16 cellular contexts compared by ENCODE assay signal in the genomic region with DNA sequence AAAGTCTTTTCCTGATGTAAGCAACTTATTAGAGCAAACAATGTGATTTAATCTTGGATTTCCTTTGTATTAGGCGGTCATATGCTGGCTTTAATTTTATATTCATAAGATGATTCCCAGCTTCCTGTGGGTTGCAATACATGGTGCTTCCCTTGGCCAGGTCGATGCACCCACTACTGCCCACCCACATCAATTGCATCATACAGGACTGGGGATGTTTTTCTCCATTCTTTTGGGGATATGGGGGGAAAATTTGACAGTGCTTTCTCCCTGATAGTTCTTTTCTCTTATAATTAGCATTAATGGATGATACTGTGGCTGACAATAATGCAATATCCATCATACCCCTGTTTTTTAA.
DNase-seq lines count a peak whose midpoint lies in the region; ATAC-seq and TF ChIP-seq lines count a peak whose summit lies in the region.
"Had no signal": no experiment of that assay in that cellular context is flagged by ENCODE, and none has a peak within 500 bp of the region (broad histone marks: within the 10 kb centered on the region; RNA-seq: fewer than 3 reads in every experiment).

No MANE protein-coding gene starts in this region.

- H4K8ac ChIP-seq in neuronal stem cell (ENCODE audit: low read depth, low read length), result no peak overlapping the region

- no peak overlapping the region for H2BK120ac ChIP-seq in neuronal stem cell (ENCODE audit: low read depth, low read length)

- POLR2A ChIA-PET in OCI-LY7 (lab: Charles Lee), result no interaction called here

- H3K27me3 ChIP-seq in gastrocnemius medialis (no peaks in the 10 kb centered on the region), neuronal stem cell (ENCODE audit: control insufficient read depth in 3 of 3, insufficient read depth in 3 of 3, low read depth in 1 of 3, low read length in 3 of 3) (no peaks in the 10 kb centered on the region), smooth muscle cell (ENCODE audit: low read depth) (no peaks in the 10 kb centered on the region)
- H3K27me3 ChIP-seq: body of pancreas, left lung, Peyer's patch had no signal

- H3K36me3 ChIP-seq in OCI-LY7 (ENCODE audit: insufficient read depth, low read length), result no peaks in the 10 kb centered on the region
- H3K36me3 ChIP-seq in gastrocnemius medialis, result no peaks in the 10 kb centered on the region
- peaks cover 0 to 4% of the 10 kb centered on the region in 2 donors for H3K36me3 ChIP-seq in neuronal stem cell (replicated peaks in 1 of 2; ENCODE audit: control insufficient read depth in 2 of 2, insufficient read depth in 2 of 2, low read length in 2 of 2)
- H3K36me3 ChIP-seq in smooth muscle cell (ENCODE audit: low read depth), result no peaks in the 10 kb centered on the region
- H3K36me3 ChIP-seq: left lung, Peyer's patch, thoracic aorta had no signal

- no peak for ATAC-seq in activated T-cell treated with anti-CD3 and anti-CD28 coated beads, Interleukin-2, amount 50 U/mL, for 72 hours (replicated peaks in 1 of 2)
- no peak for ATAC-seq in central memory CD8-positive, alpha-beta T cell (replicated peaks; ENCODE audit: extremely low read depth, poor library complexity, severe bottlenecking)
- no peak for ATAC-seq in gastrocnemius medialis
- ATAC-seq: body of pancreas, left lung had no signal

- H2BK15ac ChIP-seq in neuronal stem cell (ENCODE audit: low read length), result no peak overlapping the region

- H3K9me3 Mint-ChIP-seq in activated T-cell treated with anti-CD3 and anti-CD28 coated beads, Interleukin-2, amount 50 U/mL, for 72 hours, result no peaks in the 10 kb centered on the region
- no peaks in the 10 kb centered on the region for H3K9me3 Mint-ChIP-seq in central memory CD8-positive, alpha-beta T cell

- in situ Hi-C loops in gastrocnemius medialis (cut with MboI; ENCODE audit: low sequenced_read_pairs in 4 of 4), result loop anchor here in 1 of 4 donors (25.0 kb wide), 1 partner anchor 171 kb away; no protein-coding TSS in a partner anchor

- intact Hi-C loops in OCI-LY7 (cut with micrococcal nuclease; ENCODE audit: unreplicated experiment), result no loop called here
- intact Hi-C loops in gastrocnemius medialis (cut with DNase I; ENCODE audit: low total_unique reads), result loop anchor here (1.0 to 10.0 kb wide), 4 partner anchors 10 to 549 kb away; partner anchors contain the start of gene JARID2

- H4K20me1 ChIP-seq in OCI-LY7 (ENCODE audit: insufficient read depth, low read length), result no peaks in the 10 kb centered on the region
- peaks cover 98% of the 10 kb centered on the region for H4K20me1 ChIP-seq in smooth muscle cell (ENCODE audit: low read depth)

- H3K4me1 Mint-ChIP-seq in activated T-cell treated with anti-CD3 and anti-CD28 coated beads, Interleukin-2, amount 50 U/mL, for 72 hours (ENCODE audit: low read depth), result peaks cover 96% of the 10 kb centered on the region
- peaks cover 87% of the 10 kb centered on the region for H3K4me1 Mint-ChIP-seq in central memory CD8-positive, alpha-beta T cell

- no peak overlapping the region for H3K27ac ChIP-seq in OCI-LY7 (ENCODE audit: low read depth, low read length, poor library complexity, severe bottlenecking)
- H3K27ac ChIP-seq in gastrocnemius medialis, result peak overlapping the region; percentile 83 to 90 (median 90)
- no peak overlapping the region for H3K27ac ChIP-seq in neuronal stem cell (replicated peaks; ENCODE audit: low read length)
- no peak overlapping the region for H3K27ac ChIP-seq in smooth muscle cell (ENCODE audit: low read depth)
- H3K27ac ChIP-seq: body of pancreas, left lung, Peyer's patch, thoracic aorta had no signal

- H3F3A ChIP-seq in smooth muscle cell (ENCODE audit: low read depth), result no peaks in the 10 kb centered on the region

- no peaks in the 10 kb centered on the region for H3K79me2 ChIP-seq in OCI-LY7 (ENCODE audit: insufficient read depth, low read depth, low read length)
- H3K79me2 ChIP-seq in smooth muscle cell (ENCODE audit: low read depth), result peaks cover 34% of the 10 kb centered on the region

- H2AFZ ChIP-seq in OCI-LY7 (ENCODE audit: low read length), result no peak overlapping the region
- no peak overlapping the region for H2AFZ ChIP-seq in neuronal stem cell (ENCODE audit: low read length)
- no peak overlapping the region for H2AFZ ChIP-seq in smooth muscle cell (ENCODE audit: low read depth)

- H3K27me3 Mint-ChIP-seq in activated T-cell treated with anti-CD3 and anti-CD28 coated beads, Interleukin-2, amount 50 U/mL, for 72 hours (ENCODE audit: low read depth), result no peaks in the 10 kb centered on the region
- no peaks in the 10 kb centered on the region for H3K27me3 Mint-ChIP-seq in central memory CD8-positive, alpha-beta T cell

- H3K9ac ChIP-seq in neuronal stem cell (ENCODE audit: low read depth, low read length, poor library complexity), result no peak overlapping the region
- H3K9ac ChIP-seq in smooth muscle cell (ENCODE audit: low read depth), result no peak overlapping the region

- H3K9me3 ChIP-seq in OCI-LY7 (ENCODE audit: low read length), result peaks cover 7% of the 10 kb centered on the region; the same call in 1 of the 2 replicates
- no peaks in the 10 kb centered on the region for H3K9me3 ChIP-seq in gastrocnemius medialis
- H3K9me3 ChIP-seq in neuronal stem cell (replicated peaks in 1 of 2; ENCODE audit: control insufficient read depth in 2 of 2, insufficient read depth in 1 of 2, low read depth in 1 of 2, low read length in 2 of 2), result peaks cover 0 to 5% of the 10 kb centered on the region in 2 donors
- H3K9me3 ChIP-seq in smooth muscle cell (replicated peaks; ENCODE audit: low read depth), result no peaks in the 10 kb centered on the region
- H3K9me3 ChIP-seq: body of pancreas, Peyer's patch, thoracic aorta had no signal

- no peak overlapping the region for H2BK12ac ChIP-seq in neuronal stem cell (ENCODE audit: low read length)

- H3K18ac ChIP-seq in neuronal stem cell (ENCODE audit: low read length), result no peak overlapping the region

- H3K4me3 Mint-ChIP-seq in activated T-cell treated with anti-CD3 and anti-CD28 coated beads, Interleukin-2, amount 50 U/mL, for 72 hours, result peak overlapping the region; percentile 48 to 72
- H3K4me3 Mint-ChIP-seq in central memory CD8-positive, alpha-beta T cell, result peak overlapping the region; percentile 63

- peaks cover 1 to 13% of the 10 kb centered on the region in 2 donors for H3K36me3 Mint-ChIP-seq in activated T-cell treated with anti-CD3 and anti-CD28 coated beads, Interleukin-2, amount 50 U/mL, for 72 hours (ENCODE audit: insufficient read depth in 2 of 2)
- peaks cover 5% of the 10 kb centered on the region for H3K36me3 Mint-ChIP-seq in central memory CD8-positive, alpha-beta T cell (ENCODE audit: insufficient read depth)

- H3K79me1 ChIP-seq in neuronal stem cell (ENCODE audit: low read depth, low read length), result no peaks in the 10 kb centered on the region

- H3K4me2 ChIP-seq in OCI-LY7 (ENCODE audit: low read length) (peak overlapping the region; percentile 56), neuronal stem cell (ENCODE audit: insufficient read depth, low read length, poor library complexity, severe bottlenecking) (no peak overlapping the region), smooth muscle cell (no peak overlapping the region)

- CTCF ChIA-PET in OCI-LY7 (lab: Charles Lee; ENCODE audit: unreplicated experiment), result no interaction called here

- TF ChIP-seq POLR2A in gastrocnemius medialis (IDR thresholded peaks at IDR 0.05), result no peak

- no peak for TF ChIP-seq CTCF in OCI-LY7 (conservative IDR thresholded peaks at IDR 0.05; ENCODE audit: low read length)
- TF ChIP-seq CTCF in gastrocnemius medialis (IDR thresholded peaks at IDR 0.05 in 4 of 5, conservative IDR thresholded peaks at IDR 0.05 in 1 of 5), result no peak
- TF ChIP-seq CTCF in smooth muscle cell (IDR thresholded peaks at IDR 0.05; ENCODE audit: borderline replicate concordance, insufficient read depth, poor library complexity, severe bottlenecking), result no peak

- DNase-seq in activated T-cell treated with anti-CD3 and anti-CD28 coated beads, Interleukin-2, amount 50 U/mL, for 72 hours, result no peak
- DNase-seq in activated T-cell treated with anti-CD3 and anti-CD28 coated beads for 4 hours, result no peak
- no peak for DNase-seq in OCI-LY7 (ENCODE audit: low spot score)
- DNase-seq in central memory CD8-positive, alpha-beta T cell (ENCODE audit: low spot score in 2 of 2), result no peak
- no peak for DNase-seq in gastrocnemius medialis
- no peak for DNase-seq in neuronal stem cell (ENCODE audit: low spot score)
- DNase-seq in smooth muscle cell (lab: John Stamatoyannopoulos, UW; ENCODE audit: unreplicated experiment), result no peak
- DNase-seq in HuH-7 (ENCODE audit: low spot score), result no peak
- DNase-seq: activated CD4-positive, CD25-positive, alpha-beta regulatory T cell; body of pancreas; DMS 273 treated with DMSO at 0.1 percent for 48 hours; effector CD4-positive, alpha-beta T cell; left lung; NCI-H524; Peyer's patch had no signal

- H2AK5ac ChIP-seq in neuronal stem cell (ENCODE audit: low read depth, low read length), result no peak overlapping the region

- H4K91ac ChIP-seq in neuronal stem cell (ENCODE audit: low read depth, low read length, poor library complexity), result no peak overlapping the region

- no peak overlapping the region for H2BK5ac ChIP-seq in neuronal stem cell (ENCODE audit: low read length)

- H3K23ac ChIP-seq in neuronal stem cell (ENCODE audit: low read depth, low read length, poor library complexity), result no peak overlapping the region

- H3K4me3 ChIP-seq in OCI-LY7 (ENCODE audit: low read depth, low read length, poor library complexity, severe bottlenecking), result no peak overlapping the region
- no peak overlapping the region for H3K4me3 ChIP-seq in gastrocnemius medialis
- H3K4me3 ChIP-seq in neuronal stem cell (ENCODE audit: low read length in 2 of 2), result no peak overlapping the region
- no peak overlapping the region for H3K4me3 ChIP-seq in smooth muscle cell
- H3K4me3 ChIP-seq: body of pancreas, left lung, Peyer's patch, thoracic aorta had no signal

- H3K9me2 ChIP-seq in OCI-LY7 (ENCODE audit: insufficient read depth, low read length), result no peaks in the 10 kb centered on the region

- H3K4ac ChIP-seq in neuronal stem cell (ENCODE audit: low read length), result no peak overlapping the region

- H3K4me1 ChIP-seq in OCI-LY7 (ENCODE audit: insufficient read depth, low read length, poor library complexity, severe bottlenecking), result peaks cover 31% of the 10 kb centered on the region
- peaks cover 50 to 59% of the 10 kb centered on the region in 2 donors for H3K4me1 ChIP-seq in gastrocnemius medialis
- peaks cover 36 to 58% of the 10 kb centered on the region in 2 donors for H3K4me1 ChIP-seq in neuronal stem cell (ENCODE audit: control insufficient read depth in 2 of 2, insufficient read depth in 1 of 2, low read depth in 1 of 2, low read length in 2 of 2)
- peaks cover 43% of the 10 kb centered on the region for H3K4me1 ChIP-seq in smooth muscle cell (ENCODE audit: low read depth)

- WGBS in neuronal stem cell (ENCODE audit: extremely low coverage in 2 of 2, insufficient read length in 2 of 2, insufficient replicate concordance in 1 of 2), 2 donors, result no CpG with 5 or more reads among the region's 2 CpGs
- 78% methylated on average over 2 of the region's 2 CpGs for WGBS in smooth muscle cell (ENCODE audit: low lambda C conversion rate)

- peak overlapping the region; percentile 71 for H3K27ac Mint-ChIP-seq in activated T-cell treated with anti-CD3 and anti-CD28 coated beads, Interleukin-2, amount 50 U/mL, for 72 hours
- peak overlapping the region; percentile 56 for H3K27ac Mint-ChIP-seq in central memory CD8-positive, alpha-beta T cell (ENCODE audit: low read depth)

- H3K14ac ChIP-seq in neuronal stem cell (ENCODE audit: low read length), result no peak overlapping the region

- BruUV-seq in OCI-LY7 (replicated peaks; lab: Mats Ljungman, UMichigan), result no TSS peak

Comparison
In these comparisons a context has a peak if more than half of its experiments do, and no peak if none do; other contexts are left out.
1. H3K27ac ChIP-seq: peak in gastrocnemius medialis (4 of 4); none in OCI-LY7 (single experiment), neuronal stem cell (single experiment) and smooth muscle cell (single experiment).